Comparison of ENCODE assay signal across 23 cellular contexts in the genomic region with DNA sequence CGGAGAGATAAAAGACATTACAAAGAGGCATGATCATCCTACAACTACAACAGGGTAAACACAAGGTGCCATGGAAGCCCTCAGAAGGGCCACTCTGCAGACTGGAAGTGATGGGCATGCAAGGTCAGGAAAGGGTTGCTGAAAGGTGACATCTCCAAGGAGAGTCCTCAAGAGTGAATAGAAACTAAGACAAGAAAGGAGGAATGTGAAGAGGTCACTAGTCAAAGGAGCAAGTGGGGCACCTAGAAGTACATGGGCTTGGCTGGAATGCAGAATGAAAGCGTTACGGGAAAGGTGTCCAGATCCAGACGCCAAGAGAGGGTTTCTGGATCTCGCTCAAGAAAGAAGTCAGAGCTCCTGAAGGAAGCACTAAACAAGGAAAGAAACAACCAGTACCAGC.
"Had no signal": no experiment of that assay in that cellular context is flagged by ENCODE, and none has a peak within 500 bp of the region (broad histone marks: within the 10 kb centered on the region; RNA-seq: fewer than 3 reads in every experiment).

No MANE protein-coding gene starts in this region.

- H3K4me3 ChIP-seq: coronary artery, ovary, psoas muscle, sigmoid colon, stomach, thyroid gland, vagina had no signal

- H3K27me3 ChIP-seq: ovary, sigmoid colon, stomach, thyroid gland, vagina had no signal

- H3K9me3 Mint-ChIP-seq: stimulated activated effector memory CD8-positive, alpha-beta T cell treated with anti-CD3 and anti-CD28 coated beads, Interleukin-12 subunit alpha, Interleukin-12 subunit beta, amount 100 ng/mL, for 72 hours had no signal

- H3K36me3 Mint-ChIP-seq: stimulated activated effector memory CD8-positive, alpha-beta T cell treated with anti-CD3 and anti-CD28 coated beads, Interleukin-12 subunit alpha, Interleukin-12 subunit beta, amount 100 ng/mL, for 72 hours had no signal

- H3K27ac Mint-ChIP-seq: naive thymus-derived CD4-positive, alpha-beta T cell; nephron; stimulated activated effector memory CD8-positive, alpha-beta T cell treated with anti-CD3 and anti-CD28 coated beads, Interleukin-12 subunit alpha, Interleukin-12 subunit beta, amount 100 ng/mL, for 72 hours; type B pancreatic cell had no signal

- H3K27ac ChIP-seq: coronary artery, ovary, psoas muscle, sigmoid colon, stomach, thyroid gland, vagina had no signal

- ATAC-seq: naive thymus-derived CD4-positive, alpha-beta T cell; psoas muscle; right cardiac atrium; stimulated activated effector memory CD8-positive, alpha-beta T cell treated with anti-CD3 and anti-CD28 coated beads, Interleukin-12 subunit alpha, Interleukin-12 subunit beta, amount 100 ng/mL, for 72 hours had no signal

- H3K9me3 ChIP-seq: ovary, thyroid gland, vagina had no signal

- H3K27me3 Mint-ChIP-seq: naive thymus-derived CD4-positive, alpha-beta T cell; type B pancreatic cell had no signal

- H3K4me1 ChIP-seq: psoas muscle, stomach, thyroid gland had no signal

- DNase-seq: dermis blood vessel endothelial cell; effector CD4-positive, alpha-beta T cell; head of caudate nucleus; mammary epithelial cell; mesendoderm; midbrain; naive thymus-derived CD4-positive, alpha-beta T cell; occipital lobe; ovary; posterior cingulate gyrus; psoas muscle; right cardiac atrium; sigmoid colon; stimulated activated CD4-positive, alpha-beta T cell treated with anti-CD3 and anti-CD28 coated beads, Interleukin-2, amount 100 ng/mL, for 24 hours; stimulated activated CD4-positive, alpha-beta T cell treated with anti-CD3 and anti-CD28 coated beads, Interleukin-4, amount 100 ng/mL, for 24 hours; stimulated activated naive CD4-positive, alpha-beta T cell treated with Interleukin-2 at 50 U/mL for 16 hours; stomach; thyroid gland had no signal

- H3K36me3 ChIP-seq: ovary, sigmoid colon, thyroid gland, vagina had no signal

- H3K4me3 Mint-ChIP-seq: naive thymus-derived CD4-positive, alpha-beta T cell; nephron; stimulated activated effector memory CD8-positive, alpha-beta T cell treated with anti-CD3 and anti-CD28 coated beads, Interleukin-12 subunit alpha, Interleukin-12 subunit beta, amount 100 ng/mL, for 72 hours; type B pancreatic cell had no signal
